In the genomic region with DNA sequence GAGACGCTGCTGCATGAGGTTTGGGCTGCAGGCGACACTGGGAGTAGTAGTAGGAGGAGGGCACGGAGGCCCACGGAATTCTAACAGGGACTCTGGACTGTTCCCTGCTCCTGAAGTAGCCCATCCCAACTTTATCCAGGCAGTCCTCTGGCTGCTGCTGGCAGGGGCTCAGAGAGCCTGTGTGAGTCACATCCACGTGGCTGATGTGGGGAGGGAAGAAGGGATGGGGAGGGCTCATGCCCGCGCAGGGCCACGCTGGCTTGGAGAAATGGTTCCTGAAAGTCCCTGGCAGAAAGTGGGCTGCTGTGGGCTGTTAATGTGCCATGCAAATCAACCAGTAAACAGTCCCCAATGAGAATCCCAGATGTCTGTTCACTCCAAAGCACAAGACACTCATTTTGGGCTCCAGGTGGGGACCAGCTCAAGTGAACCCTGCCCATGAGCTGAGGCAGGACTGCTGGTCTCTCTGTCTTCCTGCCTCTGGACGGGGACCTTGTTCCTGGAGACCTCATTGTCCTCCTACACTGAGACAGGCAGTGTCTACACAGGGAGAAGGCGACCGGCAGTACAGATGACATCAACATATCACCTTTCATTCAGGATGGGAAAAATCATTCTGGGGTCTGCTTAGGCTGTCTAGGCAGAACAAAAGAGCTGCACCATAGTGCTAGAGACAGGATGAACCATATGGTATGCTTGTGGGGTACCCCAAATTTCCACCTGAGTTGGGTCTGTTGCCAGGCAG, we compare ENCODE assay signal across 9 cellular contexts. TPM values are rescaled to one million over a fixed set of nuclear protein-coding genes. Genes with fewer than 3 reads are reported as not detected.
DNase-seq lines count a peak whose midpoint lies in the region; ATAC-seq and TF ChIP-seq lines count a peak whose summit lies in the region.
"Had no signal": no experiment of that assay in that cellular context is flagged by ENCODE, and none has a peak within 500 bp of the region (broad histone marks: within the 10 kb centered on the region; RNA-seq: fewer than 3 reads in every experiment).

No MANE protein-coding gene starts in this region.

- ATAC-seq in HG03354 (IDR thresholded peaks at IDR 0.05; ENCODE audit: poor library complexity, severe bottlenecking, unreplicated experiment) = no peak

- H3K36me3 ChIP-seq in testis (ENCODE audit: low read depth, missing control alignments) = no peaks in the 10 kb centered on the region

- no peak for TF ChIP-seq EP300 in Ishikawa (IDR thresholded peaks at IDR 0.05; ENCODE audit: borderline replicate concordance)

- no peaks in the 10 kb centered on the region for H3K27me3 ChIP-seq in testis

- H3K4me3 ChIP-seq in lower leg skin (ENCODE audit: low read depth, poor library complexity, severe bottlenecking) (no peak overlapping the region), testis (no peak overlapping the region)

- no peak for TF ChIP-seq POLR2A in lower leg skin (IDR thresholded peaks at IDR 0.05)
- TF ChIP-seq POLR2A in testis (IDR thresholded peaks at IDR 0.05) = no peak

- peaks cover 32% of the 10 kb centered on the region for H3K4me1 ChIP-seq in testis

- DNase-seq in dedifferentiated amniotic fluid mesenchymal stem cell (ENCODE audit: extremely low spot score) = peak; percentile 69
- DNase-seq in lower leg skin (ENCODE audit: low spot score in 2 of 2) = peak; percentile 88 to 98
- peak; percentile 76 for DNase-seq in testis
- no peak for DNase-seq in GM13976 (ENCODE audit: low spot score)
- DNase-seq in stimulated activated CD8-positive, alpha-beta memory T cell treated with anti-CD3 and anti-CD28 coated beads, Interleukin-4, amount 100 ng/mL, for 48 hours = no peak
- no peak for DNase-seq in DMS114 treated with DMSO at 0.1 percent for 48 hours (lab: John Stamatoyannopoulos, UW; ENCODE audit: unreplicated experiment)
- DNase-seq: stimulated activated naive CD4-positive, alpha-beta T cell treated with Interleukin-2 at 50 U/mL for 16 hours had no signal

- intact Hi-C loops in lower leg skin (cut with DNase I; ENCODE audit: low total_unique reads) (no loop called here), testis (cut with DNase I; ENCODE audit: low total_unique reads) (no loop called here)

- H3K9me3 ChIP-seq in testis = no peaks in the 10 kb centered on the region

- in situ Hi-C loops in GM13976 (cut with MboI; ENCODE audit: low sequenced_read_pairs, unreplicated experiment) = no loop called here

- TF ChIP-seq CTCF in lower leg skin (IDR thresholded peaks at IDR 0.05) (no peak), testis (IDR thresholded peaks at IDR 0.05) (no peak), GM13976 (IDR thresholded peaks at IDR 0.05; ENCODE audit: borderline replicate concordance, control extremely low read depth, extremely low read depth, insufficient read depth, missing control alignments) (no peak)

- 25 to 26% methylated on average over 11 of the region's 11 CpGs for WGBS in lower leg skin, 2 donors
- 51 to 67% methylated on average over 8 to 11 of the region's 11 CpGs for WGBS in testis, 2 donors

- TF ChIP-seq RAD21 in Ishikawa (IDR thresholded peaks at IDR 0.05; ENCODE audit: low read depth) = no peak

- H3K27ac ChIP-seq in testis = peak overlapping the region; percentile 63 to 85

TF ChIP-seq in Ishikawa, 13 proteins besides CTCF, POLR2A, EP300 and RAD21:
- 0 out of 2 replicates have a peak, but pooled peaks have one; percentile 19 for TF ChIP-seq USF1 (IDR thresholded peaks at IDR 0.05)
- no peak for TF ChIP-seq EGR1 (IDR thresholded peaks at IDR 0.05)
TF ChIP-seq in Ishikawa: peak in this region for 1.

RNA-seq across cellular contexts. Expression of gene FMOD, which starts 57.7 kb away (rescaled TPM):
- total RNA-seq in lower leg skin (10 to 100 TPM in 3 of 4 donors, 1 to 10 TPM in 1; 5.6 to 37.7 (median 19.3) TPM), testis (1 to 10 TPM; 5.2 to 9.5 TPM)
- polyA plus RNA-seq in testis (ENCODE audit: insufficient read depth, low read depth, low replicate concordance) = 26.4 TPM

Comparison
In these comparisons a context has a peak if more than half of its experiments do, and no peak if none do; other contexts are left out.
1. DNase-seq: peak in dedifferentiated amniotic fluid mesenchymal stem cell (single experiment), lower leg skin (2 of 2) and testis (single experiment); none in GM13976 (single experiment), stimulated activated CD8-positive, alpha-beta memory T cell treated with anti-CD3 and anti-CD28 coated beads, Interleukin-4, amount 100 ng/mL, for 48 hours (single experiment) and DMS114 treated with DMSO at 0.1 percent for 48 hours (single experiment).